10 cellular contexts compared by ENCODE assay signal in genomic region chr1:154986736-154987135, GRCh38. TPM values are rescaled to one million over a fixed set of nuclear protein-coding genes. Genes with fewer than 3 reads are reported as not detected.
"Had no signal": no experiment of that assay in that cellular context is flagged by ENCODE, and none has a peak within 500 bp of the region (broad histone marks: within the 10 kb centered on the region; RNA-seq: fewer than 3 reads in every experiment).

No MANE protein-coding gene starts in this region.

RNA-seq across cellular contexts. Expression of gene LENEP, which starts 6.7 kb away (rescaled TPM):
- total RNA-seq: adrenal gland, aorta, ascending aorta, astrocyte, body of pancreas, breast epithelium, bronchial epithelial cell, cardiac muscle cell, cardiac septum had no signal
- polyA plus RNA-seq: adipose tissue, adrenal gland, aorta had no signal
